ENCODE assay signal across 22 cellular contexts in the genomic region with DNA sequence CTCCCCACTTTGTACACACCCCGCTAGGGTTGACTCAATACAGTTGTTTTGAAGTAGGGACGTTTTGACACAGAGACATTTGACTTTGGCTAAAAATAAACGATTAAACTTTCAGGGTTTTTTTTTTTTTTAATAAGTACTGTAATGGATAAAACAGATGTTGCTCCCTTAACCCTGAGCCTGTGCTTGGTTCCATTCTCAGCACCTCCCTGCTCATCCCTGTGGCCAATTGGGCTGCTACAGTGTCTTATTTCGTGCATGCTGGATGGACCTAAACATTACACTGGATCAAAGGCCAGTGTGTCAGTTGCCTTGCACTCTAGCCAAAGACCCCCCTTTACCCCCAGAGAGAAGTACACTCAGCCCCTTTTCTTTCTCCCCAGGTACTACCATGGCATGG. TPM values are rescaled to one million over a fixed set of nuclear protein-coding genes. Genes with fewer than 3 reads are reported as not detected.
"Had no signal": no experiment of that assay in that cellular context is flagged by ENCODE, and none has a peak within 500 bp of the region (broad histone marks: within the 10 kb centered on the region; RNA-seq: fewer than 3 reads in every experiment).

No MANE protein-coding gene starts in this region.

- H3K27me3 ChIP-seq: esophagus squamous epithelium, foreskin keratinocyte, left lung, sigmoid colon, suprapubic skin, thyroid gland, upper lobe of left lung, uterus had no signal

- DNase-seq: effector memory CD8-positive, alpha-beta T cell; esophagus squamous epithelium; foreskin keratinocyte; head of caudate nucleus; left lung; mesenchymal stem cell; midbrain; occipital lobe; sigmoid colon; small intestine; stimulated activated CD4-positive, alpha-beta T cell treated with anti-CD3 and anti-CD28 coated beads, Interleukin-12 subunit alpha, Interleukin-12 subunit beta, amount 100 ng/mL, for 4 hours; stimulated activated CD4-positive, alpha-beta T cell treated with anti-CD3 and anti-CD28 coated beads, Interleukin-2, amount 100 ng/mL, for 48 hours; stimulated activated naive CD8-positive, alpha-beta T cell treated with anti-CD3 and anti-CD28 coated beads, Interleukin-15, Interleukin-2, amounts not matched to agents 100 U/mL and 50 U/mL, for 24 hours; uterus had no signal

- H3K27ac Mint-ChIP-seq: dendritic cell treated with granulocyte-macrophage colony-stimulating factor and Interleukin-4, amounts not matched to agents 40 ng/mL and 50 ng/mL, for 4 days; effector memory CD8-positive, alpha-beta T cell; natural killer cell treated with Interleukin-12 subunit alpha and Interleukin-12 subunit beta and Interleukin-15 and Interleukin-18, amount 100 ng/mL, for 72 hours had no signal

- H3K36me3 Mint-ChIP-seq: natural killer cell treated with Interleukin-12 subunit alpha and Interleukin-12 subunit beta and Interleukin-15 and Interleukin-18, amount 100 ng/mL, for 72 hours had no signal

- H3K4me1 ChIP-seq: left lung, parathyroid adenoma, prostate gland, sigmoid colon, upper lobe of left lung, uterus had no signal

- H3K9me3 ChIP-seq: esophagus squamous epithelium, left lung, prostate gland, sigmoid colon, suprapubic skin, thyroid gland, upper lobe of left lung, uterus had no signal

- H3K4me3 Mint-ChIP-seq: dendritic cell treated with granulocyte-macrophage colony-stimulating factor and Interleukin-4, amounts not matched to agents 40 ng/mL and 50 ng/mL, for 4 days; effector memory CD8-positive, alpha-beta T cell; natural killer cell treated with Interleukin-12 subunit alpha and Interleukin-12 subunit beta and Interleukin-15 and Interleukin-18, amount 100 ng/mL, for 72 hours had no signal

- ATAC-seq: effector memory CD8-positive, alpha-beta T cell; foreskin keratinocyte; left lung; natural killer cell treated with Interleukin-12 subunit alpha and Interleukin-12 subunit beta and Interleukin-15 and Interleukin-18, amount 100 ng/mL, for 72 hours; stimulated activated naive CD8-positive, alpha-beta T cell treated with anti-CD3 and anti-CD28 coated beads, Interleukin-15, Interleukin-2, amounts not matched to agents 100 U/mL and 50 U/mL, for 24 hours had no signal

- H3K27ac ChIP-seq: esophagus squamous epithelium, foreskin keratinocyte, left lung, parathyroid adenoma, prostate gland, sigmoid colon, suprapubic skin, thyroid gland, upper lobe of left lung, uterus had no signal

- H3K9me3 Mint-ChIP-seq: effector memory CD8-positive, alpha-beta T cell; natural killer cell treated with Interleukin-12 subunit alpha and Interleukin-12 subunit beta and Interleukin-15 and Interleukin-18, amount 100 ng/mL, for 72 hours had no signal

- H3K4me3 ChIP-seq: esophagus squamous epithelium, left lung, lung, prostate gland, sigmoid colon, suprapubic skin, thyroid gland, upper lobe of left lung, uterus had no signal

RNA-seq across cellular contexts. Expression of gene GRHL3, which starts 16.9 kb away (rescaled TPM):
- total RNA-seq: natural killer cell treated with Interleukin-12 subunit alpha and Interleukin-12 subunit beta and Interleukin-15 and Interleukin-18, amount 100 ng/mL, for 72 hours; occipital lobe; sigmoid colon had no signal
